ENCODE assay signal across 22 cellular contexts in the genomic region with DNA sequence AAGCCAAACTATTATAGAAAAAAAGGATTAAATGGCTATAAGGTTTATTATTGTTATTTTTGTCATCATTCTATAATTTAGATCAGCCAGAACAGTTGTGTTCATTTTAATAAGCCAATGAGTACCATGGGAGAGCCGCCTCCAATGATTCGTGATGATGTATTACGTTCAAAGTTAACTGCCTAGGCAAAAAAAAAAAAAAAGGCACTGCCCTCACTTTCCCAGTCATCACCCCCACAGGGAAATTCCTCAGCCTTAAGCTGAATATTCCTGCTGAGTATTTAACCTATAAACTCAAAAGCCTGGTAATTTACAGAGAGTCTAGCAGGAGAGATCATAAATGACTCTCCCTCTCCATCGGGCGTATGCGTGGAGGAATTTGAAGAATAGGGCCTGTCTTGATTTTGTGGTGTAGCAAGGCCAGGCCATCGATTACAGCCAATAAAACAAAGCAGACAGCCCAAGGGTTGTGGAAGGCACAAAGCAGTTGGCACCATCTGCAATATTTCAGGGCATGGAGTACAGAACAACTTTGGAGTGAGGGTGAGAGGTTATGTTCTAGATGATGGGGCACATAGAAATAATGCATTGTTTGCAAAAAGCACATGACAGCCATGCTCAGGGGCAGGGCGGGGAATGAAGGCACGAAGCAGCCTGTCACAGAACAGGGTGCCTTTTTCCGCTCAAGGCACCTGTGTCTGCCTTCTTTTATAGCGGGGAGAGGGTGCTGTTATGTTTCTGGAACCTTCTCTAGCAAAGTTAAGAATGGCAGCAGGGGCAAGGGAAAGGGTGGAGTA.
DNase-seq lines count a peak whose midpoint lies in the region; ATAC-seq, FAIRE-seq and TF ChIP-seq lines count a peak whose summit lies in the region.
"Had no signal": no experiment of that assay in that cellular context is flagged by ENCODE, and none has a peak within 500 bp of the region (broad histone marks: within the 10 kb centered on the region; RNA-seq: fewer than 3 reads in every experiment).

No MANE protein-coding gene starts in this region.

- H2AFZ ChIP-seq in K562 (ENCODE audit: low read depth, low read length) = peak overlapping the region; percentile 34; the same call in 1 of the 2 replicates

- no peak for TF ChIP-seq EP300 in K562 (IDR thresholded peaks at IDR 0.05; ENCODE audit: low read length)

- 56% methylated on average over 11 of the region's 11 CpGs for WGBS in K562 (ENCODE audit: insufficient coverage, low coverage, missing lambda C conversion rate)

- H3K4me1 ChIP-seq in HEK293 (ENCODE audit: control insufficient read depth, insufficient read depth, low read length) (0 out of 2 replicates have a peak, but pooled peaks cover 2% of the 10 kb centered on the region), K562 (replicated peaks in 1 of 2; ENCODE audit: control insufficient read depth in 2 of 2, insufficient read depth in 2 of 2, low read length in 2 of 2) (no peaks in the 10 kb centered on the region; a peak in 1 of 5 replicates)

- no peaks in the 10 kb centered on the region for H3K9me1 ChIP-seq in K562 (ENCODE audit: control insufficient read depth, insufficient read depth, low read length)

- H3K27ac ChIP-seq in HEK293 (ENCODE audit: extremely low read depth, low read depth, low read length) (no peak overlapping the region), K562 (ENCODE audit: extremely low read depth, low read depth, low read length) (no peak overlapping the region)
- H3K27ac ChIP-seq: BLaER1, RWPE1 had no signal

- in situ Hi-C loops in K562 (cut with MboI) = no loop called here

- no peaks in the 10 kb centered on the region for H3K36me3 ChIP-seq in HEK293 (ENCODE audit: control insufficient read depth in 2 of 2, insufficient read depth in 1 of 2, low read length in 2 of 2)
- H3K36me3 ChIP-seq in K562 (ENCODE audit: control insufficient read depth, insufficient read depth, low read length) = no peaks in the 10 kb centered on the region
- H3K36me3 ChIP-seq: BLaER1 had no signal

- H3K27me3 ChIP-seq in K562 (ENCODE audit: control insufficient read depth in 2 of 2, insufficient read depth in 2 of 2, low read length in 2 of 2) = no peaks in the 10 kb centered on the region; a peak in 1 of 5 replicates
- H3K27me3 ChIP-seq: BLaER1 had no signal

- no peak overlapping the region for H3K9ac ChIP-seq in K562 (ENCODE audit: insufficient read depth in 1 of 2, low read depth in 2 of 2, low read length in 2 of 2)
- H3K9ac ChIP-seq: BLaER1 had no signal

- TF ChIP-seq POLR2A in K562 (conservative IDR thresholded peaks at IDR 0.05) = no peak

- intact Hi-C loops in K562 (cut with micrococcal nuclease) = no loop called here

- no peak for TF ChIP-seq RAD21 in K562 (CRISPR knock-in tag; conservative IDR thresholded peaks at IDR 0.05 in 1 of 2, IDR thresholded peaks at IDR 0.05 in 1 of 2)

- FAIRE-seq in K562 (lab: Jason Lieb, UNC) = no peak
- FAIRE-seq: A204.1, D721Med, GM19239 had no signal

- H3K9me3 ChIP-seq in HEK293 (ENCODE audit: control insufficient read depth, insufficient read depth, low read depth, low read length) (no peaks in the 10 kb centered on the region), K562 (replicated peaks; ENCODE audit: control insufficient read depth, insufficient read depth, low read depth, low read length) (no peaks in the 10 kb centered on the region)

- H3K4me3 ChIP-seq in HEK293 (ENCODE audit: low read depth, low read length) (no peak overlapping the region), K562 (no peak overlapping the region)
- H3K4me3 ChIP-seq: BLaER1 had no signal

- BruUV-seq in K562 (replicated peaks; lab: Mats Ljungman, UMichigan) = no TSS peak

- no peaks in the 10 kb centered on the region for H3K79me2 ChIP-seq in K562 (ENCODE audit: control insufficient read depth, insufficient read depth, low read length)

- no peaks in the 10 kb centered on the region for H4K20me1 ChIP-seq in K562 (replicated peaks; ENCODE audit: control insufficient read depth, insufficient read depth, low read length)
- H4K20me1 ChIP-seq: BLaER1 had no signal

- CTCF ChIA-PET in HEK293 (lab: Yijun Ruan, JAX) = interaction anchor here (0.8 to 1.1 kb wide), 2 partner anchors 10 to 110 kb away, joined by 3 to 4 read pairs; no protein-coding TSS in a partner anchor
- CTCF ChIA-PET in K562 (lab: Yijun Ruan, JAX; ENCODE audit: low intra/inter-chr PET ratio) = no interaction called here

- ATAC-seq in K562 (no peak), HG02610 (IDR thresholded peaks at IDR 0.05; ENCODE audit: unreplicated experiment) (no peak), HG02884 (IDR thresholded peaks at IDR 0.05; ENCODE audit: unreplicated experiment) (no peak)

- DNase-seq in A172 (ENCODE audit: low spot score) (peak; percentile 2), K562 (ENCODE audit: extremely low read depth in 1 of 4, low spot score in 3 of 4) (no peak), left kidney (ENCODE audit: low read depth, low spot score) (peak; percentile 31), LoVo (ENCODE audit: low spot score) (no peak), C1 segment of cervical spinal cord (lab: John Stamatoyannopoulos, UW) (no peak)
- DNase-seq: CD8-positive, alpha-beta memory T cell; DND-41; H7; KBM-7; NCI-H1105; NCI-H1694 treated with DMSO at 0.1 percent for 48 hours; NCI-H446; NCI-H69; OCI-M1 had no signal

- no peak overlapping the region for H3K4me2 ChIP-seq in K562 (ENCODE audit: insufficient read depth, low read length)
- H3K4me2 ChIP-seq: BLaER1 had no signal

- POLR2A ChIA-PET in HEK293 (lab: Yijun Ruan, JAX) = interaction anchor here (0.6 kb wide), 1 partner anchor 27 kb away, joined by 3 read pairs; no protein-coding TSS in a partner anchor
- POLR2A ChIA-PET in K562 (lab: Yijun Ruan, JAX) = interaction anchor here (1.3 to 3.2 kb wide), 2 partner anchors 9 to 11 kb away, joined by 5 to 10 read pairs; no protein-coding TSS in a partner anchor

- TF ChIP-seq CTCF in HEK293 (tag by site-specific recombination; IDR thresholded peaks at IDR 0.05) (no peak), K562 (IDR thresholded peaks at IDR 0.05 in 2 of 3, conservative IDR thresholded peaks at IDR 0.05 in 1 of 3; ENCODE audit: insufficient read depth in 2 of 3, low read depth in 1 of 3, low read length in 3 of 3) (no peak)

TF ChIP-seq in HEK293, 187 proteins besides CTCF, POLR2A, EP300 and RAD21 (continues in another document):
- TF ChIP-seq ZNF76 (tag by site-specific recombination; IDR thresholded peaks at IDR 0.05; ENCODE audit: borderline replicate concordance, low read depth) (no peak), ZNF600 (tag by site-specific recombination; IDR thresholded peaks at IDR 0.05) (peak; percentile 50; the same call in 1 of the 2 replicates), ZNF302 (tag by site-specific recombination; IDR thresholded peaks at IDR 0.05; ENCODE audit: low read depth) (no peak), ZNF707 (tag by site-specific recombination; IDR thresholded peaks at IDR 0.05) (no peak), GLIS1 (tag by site-specific recombination; IDR thresholded peaks at IDR 0.05) (no peak), KLF10 (tag by site-specific recombination; IDR thresholded peaks at IDR 0.05) (no peak), ZNF704 (tag by site-specific recombination; IDR thresholded peaks at IDR 0.05) (no peak), HOXC10 (CRISPR knock-in tag; IDR thresholded peaks at IDR 0.05) (no peak), ZNF843 (tag by site-specific recombination; IDR thresholded peaks at IDR 0.05) (no peak), GLIS2 (tag by site-specific recombination; IDR thresholded peaks at IDR 0.05) (no peak), ZNF2 (tag by site-specific recombination; IDR thresholded peaks at IDR 0.05) (no peak)

TF ChIP-seq in K562, 482 proteins besides CTCF, POLR2A, EP300 and RAD21 (continues in another document):
- TF ChIP-seq ZNF316 (IDR thresholded peaks at IDR 0.05) = peak; percentile 71; the same call in 1 of the 2 replicates
- TF ChIP-seq C11orf30 (IDR thresholded peaks at IDR 0.05; ENCODE audit: low read depth) = peak; percentile 47; the same call in 1 of the 2 replicates

Comparison
In these comparisons a context has a peak if more than half of its experiments do, and no peak if none do; other contexts are left out.
1. DNase-seq: peak in A172 (single experiment) and left kidney (single experiment); none in K562 (0 of 4), LoVo (single experiment) and C1 segment of cervical spinal cord (0 of 14).